24 cellular contexts compared by ENCODE assay signal in the genomic region with DNA sequence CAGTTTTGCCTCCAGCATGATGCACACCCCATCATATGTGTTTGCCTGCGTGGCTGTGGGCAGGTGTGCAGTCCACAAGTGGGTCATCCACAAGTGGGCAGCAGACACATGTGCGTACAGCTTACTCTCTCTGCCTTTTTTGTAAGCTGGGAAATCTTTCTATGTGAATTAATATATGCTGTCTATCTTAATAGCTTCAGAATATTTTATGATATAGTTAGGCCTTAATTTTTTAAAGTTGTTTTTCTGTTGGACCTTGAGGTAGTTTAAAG.
"Had no signal": no experiment of that assay in that cellular context is flagged by ENCODE, and none has a peak within 500 bp of the region (broad histone marks: within the 10 kb centered on the region; RNA-seq: fewer than 3 reads in every experiment).

No MANE protein-coding gene starts in this region.

- H3K9me3 ChIP-seq: ovary had no signal

- DNase-seq: activated CD4-positive, alpha-beta memory T cell treated with anti-CD3 and anti-CD28 coated beads for 36 hours; activated CD4-positive, alpha-beta T cell treated with anti-CD3 and anti-CD28 coated beads, Interleukin-2, amount 10 ng/mL, durations not matched to agents 24 days and 14 days; activated CD4-positive, CD25-positive, alpha-beta regulatory T cell treated with anti-CD3 and anti-CD28 coated beads, Interleukin-2, amount 50 U/mL, for 72 hours; activated CD8-positive, alpha-beta memory T cell treated with anti-CD3 and anti-CD28 coated beads, Interleukin-2, amount 50 U/mL, for 4 hours; activated naive CD4-positive, alpha-beta T cell treated with Interleukin-2 at 50 U/mL for 16 hours; amygdala; dermis blood vessel endothelial cell; effector CD4-positive, alpha-beta T cell; gastrocnemius medialis; left cardiac atrium; mammary epithelial cell; retina; stimulated activated CD4-positive, alpha-beta T cell treated with anti-CD3 and anti-CD28 coated beads, Interleukin-4, amount 100 ng/mL, for 24 hours; T-helper 17 cell; tibial artery; upper lobe of right lung had no signal

- H3K4me1 ChIP-seq: breast epithelium, suprapubic skin, upper lobe of right lung had no signal

- H3K27ac ChIP-seq: breast epithelium, gastrocnemius medialis, hepatocyte, ovary, skin epidermis, suprapubic skin, tibial artery, upper lobe of right lung had no signal

- ATAC-seq: activated T-helper 17 cell treated with anti-CD3 and anti-CD28 coated beads, Interleukin-2, amount 50 U/mL, for 72 hours; left cardiac atrium; sciatic nerve; stimulated activated effector memory CD8-positive, alpha-beta T cell treated with anti-CD3 and anti-CD28 coated beads, Interleukin-12 subunit alpha, Interleukin-12 subunit beta, amount 100 ng/mL, for 72 hours; T-helper 17 cell; upper lobe of right lung had no signal

- H3K36me3 ChIP-seq: breast epithelium, gastrocnemius medialis, ovary, suprapubic skin, upper lobe of right lung had no signal

- H3K27me3 ChIP-seq: breast epithelium, gastrocnemius medialis, hepatocyte, ovary, suprapubic skin, tibial artery, upper lobe of right lung had no signal

- H3K4me3 ChIP-seq: breast epithelium, gastrocnemius medialis, hepatocyte, ovary, skin epidermis, suprapubic skin, tibial artery, upper lobe of right lung had no signal
